Comparison of ENCODE assay signal across 1 cellular context in the genomic region with DNA sequence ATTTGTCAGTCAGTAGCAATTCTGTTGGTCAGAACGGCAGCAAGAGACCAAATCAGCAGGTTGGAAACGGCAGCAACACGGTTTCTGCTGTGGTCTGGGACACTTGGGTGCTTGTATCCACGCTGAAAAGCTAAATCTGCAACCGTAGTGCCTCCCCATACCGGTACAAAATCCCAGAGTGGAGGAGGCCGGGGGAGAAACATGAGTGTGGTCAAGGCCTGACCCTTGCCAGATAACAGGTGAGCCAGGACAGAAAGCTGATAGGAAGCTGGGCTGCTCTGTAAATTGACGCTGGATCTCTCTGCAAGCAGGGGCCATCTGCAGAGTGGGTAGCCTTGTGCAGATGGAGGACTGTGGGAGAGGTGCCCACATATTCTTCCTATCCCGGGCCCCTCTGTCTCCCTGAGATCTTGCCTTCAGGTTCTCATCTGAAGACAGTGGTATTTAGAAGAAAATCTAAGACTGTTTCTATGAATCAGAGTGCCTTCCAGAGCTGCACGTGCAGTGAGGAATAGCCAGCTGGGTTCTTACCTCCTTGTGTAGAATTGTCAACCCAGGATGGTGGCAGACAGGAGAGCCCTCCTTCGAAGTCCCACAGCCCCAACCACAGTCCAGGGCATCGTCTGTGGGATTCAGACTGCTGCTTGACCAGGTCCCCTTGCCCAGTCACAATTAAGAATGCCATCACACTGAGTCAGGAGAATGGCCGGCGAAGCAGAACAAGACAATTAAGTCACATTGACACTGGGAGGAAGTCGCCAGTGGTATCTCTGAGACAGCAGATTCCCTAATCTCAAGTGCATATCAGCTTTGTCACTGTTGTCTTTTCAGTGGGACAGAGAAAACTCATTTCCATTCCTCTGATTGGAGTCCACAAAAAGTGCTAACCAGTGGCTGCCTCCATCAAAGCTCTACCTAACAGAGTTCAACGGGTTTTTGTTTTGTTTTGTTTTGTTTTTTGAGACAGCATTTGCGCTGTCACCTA.
TF ChIP-seq lines count a peak whose summit lies in the region.

No MANE protein-coding gene starts in this region.

TF ChIP-seq in K562, 482 proteins besides CTCF, POLR2A, EP300 and RAD21 (continued from another document and continues in another):
- TF ChIP-seq ZNF766 (CRISPR knock-in tag; conservative IDR thresholded peaks at IDR 0.05) (peak; percentile 73; the same call in 1 of the 2 replicates), YY1 (IDR thresholded peaks at IDR 0.05; ENCODE audit: borderline replicate concordance in 1 of 3, control insufficient read depth in 1 of 3, extremely low read depth in 1 of 3, insufficient read depth in 3 of 3, insufficient read length in 1 of 3, insufficient replicate concordance in 2 of 3, low read depth in 1 of 3, low read length in 2 of 3) (peak in 1 of 3 experiments; percentile 43), MAFG (tag; conservative IDR thresholded peaks at IDR 0.05) (peak; percentile 97), HNRNPH1 (optimal IDR thresholded peaks at IDR 0.05; ENCODE audit: low read depth, low read length) (no peak), NR2C1 (IDR thresholded peaks at IDR 0.05) (no peak), NR2C1 (tag; IDR thresholded peaks at IDR 0.05) (peak; percentile 19; the same call in 1 of the 2 replicates), CXXC5 (CRISPR knock-in tag; IDR thresholded peaks at IDR 0.05) (peak; percentile 12), ETV1 (tag; conservative IDR thresholded peaks at IDR 0.05; ENCODE audit: low read depth) (peak; percentile 90), BCOR (IDR thresholded peaks at IDR 0.05) (peak; percentile 26; the same call in 1 of the 2 replicates), TEAD4 (IDR thresholded peaks at IDR 0.05; ENCODE audit: low read length) (peak; percentile 73), TEAD4 (CRISPR knock-in tag; IDR thresholded peaks at IDR 0.05; ENCODE audit: borderline replicate concordance) (no peak), FOXJ2 (tag; IDR thresholded peaks at IDR 0.05) (peak; percentile 95), HMGN3 (IDR thresholded peaks at IDR 0.05; ENCODE audit: borderline replicate concordance, extremely low read depth, insufficient read length, low read depth, low read length) (peak; percentile 23), CREM (IDR thresholded peaks at IDR 0.05; ENCODE audit: low read depth) (peak; percentile 55), TAF9B (IDR thresholded peaks at IDR 0.05; ENCODE audit: partially characterized antibody) (no peak), CCNT2 (IDR thresholded peaks at IDR 0.05; ENCODE audit: borderline replicate concordance, extremely low read depth, insufficient read length, low read depth, low read length) (peak; percentile 39), TBL1XR1 (IDR thresholded peaks at IDR 0.05; ENCODE audit: low read length in 2 of 2) (peak in 1 of 2 experiments; percentile 73; a peak in 1 of 4 replicates), FOXM1 (IDR thresholded peaks at IDR 0.05; ENCODE audit: low read depth) (peak; percentile 91), FOXM1 (CRISPR knock-in tag; IDR thresholded peaks at IDR 0.05; ENCODE audit: low read depth) (no peak), PRMT5 (CRISPR knock-in tag; IDR thresholded peaks at IDR 0.05) (no peak), FOXA3 (CRISPR knock-in tag; conservative IDR thresholded peaks at IDR 0.05 in 1 of 2, IDR thresholded peaks at IDR 0.05 in 1 of 2) (peak in 1 of 2 experiments; percentile 70; a peak in 1 of 4 replicates), TCFL5 (CRISPR knock-in tag; conservative IDR thresholded peaks at IDR 0.05) (no peak), BACH1 (tag; IDR thresholded peaks at IDR 0.05) (peak; percentile 98), MAFF (IDR thresholded peaks at IDR 0.05; ENCODE audit: low read length) (peak; percentile 89), CCAR2 (IDR thresholded peaks at IDR 0.05; ENCODE audit: low read depth, low read length) (no peak), SMAD4 (CRISPR knock-in tag; conservative IDR thresholded peaks at IDR 0.05) (peak; percentile 61; the same call in 1 of the 2 replicates)
- TF ChIP-seq, protein P1, sequence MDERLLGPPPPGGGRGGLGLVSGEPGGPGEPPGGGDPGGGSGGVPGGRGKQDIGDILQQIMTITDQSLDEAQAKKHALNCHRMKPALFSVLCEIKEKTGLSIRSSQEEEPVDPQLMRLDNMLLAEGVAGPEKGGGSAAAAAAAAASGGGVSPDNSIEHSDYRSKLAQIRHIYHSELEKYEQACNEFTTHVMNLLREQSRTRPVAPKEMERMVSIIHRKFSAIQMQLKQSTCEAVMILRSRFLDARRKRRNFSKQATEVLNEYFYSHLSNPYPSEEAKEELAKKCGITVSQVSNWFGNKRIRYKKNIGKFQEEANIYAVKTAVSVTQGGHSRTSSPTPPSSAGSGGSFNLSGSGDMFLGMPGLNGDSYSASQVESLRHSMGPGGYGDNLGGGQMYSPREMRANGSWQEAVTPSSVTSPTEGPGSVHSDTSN (CRISPR knock-in tag; IDR thresholded peaks at IDR 0.05; ENCODE audit: low read depth), result no peak
- TF ChIP-seq, protein P1 (tag; conservative IDR thresholded peaks at IDR 0.05; ENCODE audit: low read depth), result peak; percentile 47
- TF ChIP-seq, protein P2, sequence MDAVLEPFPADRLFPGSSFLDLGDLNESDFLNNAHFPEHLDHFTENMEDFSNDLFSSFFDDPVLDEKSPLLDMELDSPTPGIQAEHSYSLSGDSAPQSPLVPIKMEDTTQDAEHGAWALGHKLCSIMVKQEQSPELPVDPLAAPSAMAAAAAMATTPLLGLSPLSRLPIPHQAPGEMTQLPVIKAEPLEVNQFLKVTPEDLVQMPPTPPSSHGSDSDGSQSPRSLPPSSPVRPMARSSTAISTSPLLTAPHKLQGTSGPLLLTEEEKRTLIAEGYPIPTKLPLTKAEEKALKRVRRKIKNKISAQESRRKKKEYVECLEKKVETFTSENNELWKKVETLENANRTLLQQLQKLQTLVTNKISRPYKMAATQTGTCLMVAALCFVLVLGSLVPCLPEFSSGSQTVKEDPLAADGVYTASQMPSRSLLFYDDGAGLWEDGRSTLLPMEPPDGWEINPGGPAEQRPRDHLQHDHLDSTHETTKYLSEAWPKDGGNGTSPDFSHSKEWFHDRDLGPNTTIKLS (IDR thresholded peaks at IDR 0.05; ENCODE audit: borderline replicate concordance, low read depth), result no peak
- TF ChIP-seq, protein P3, sequence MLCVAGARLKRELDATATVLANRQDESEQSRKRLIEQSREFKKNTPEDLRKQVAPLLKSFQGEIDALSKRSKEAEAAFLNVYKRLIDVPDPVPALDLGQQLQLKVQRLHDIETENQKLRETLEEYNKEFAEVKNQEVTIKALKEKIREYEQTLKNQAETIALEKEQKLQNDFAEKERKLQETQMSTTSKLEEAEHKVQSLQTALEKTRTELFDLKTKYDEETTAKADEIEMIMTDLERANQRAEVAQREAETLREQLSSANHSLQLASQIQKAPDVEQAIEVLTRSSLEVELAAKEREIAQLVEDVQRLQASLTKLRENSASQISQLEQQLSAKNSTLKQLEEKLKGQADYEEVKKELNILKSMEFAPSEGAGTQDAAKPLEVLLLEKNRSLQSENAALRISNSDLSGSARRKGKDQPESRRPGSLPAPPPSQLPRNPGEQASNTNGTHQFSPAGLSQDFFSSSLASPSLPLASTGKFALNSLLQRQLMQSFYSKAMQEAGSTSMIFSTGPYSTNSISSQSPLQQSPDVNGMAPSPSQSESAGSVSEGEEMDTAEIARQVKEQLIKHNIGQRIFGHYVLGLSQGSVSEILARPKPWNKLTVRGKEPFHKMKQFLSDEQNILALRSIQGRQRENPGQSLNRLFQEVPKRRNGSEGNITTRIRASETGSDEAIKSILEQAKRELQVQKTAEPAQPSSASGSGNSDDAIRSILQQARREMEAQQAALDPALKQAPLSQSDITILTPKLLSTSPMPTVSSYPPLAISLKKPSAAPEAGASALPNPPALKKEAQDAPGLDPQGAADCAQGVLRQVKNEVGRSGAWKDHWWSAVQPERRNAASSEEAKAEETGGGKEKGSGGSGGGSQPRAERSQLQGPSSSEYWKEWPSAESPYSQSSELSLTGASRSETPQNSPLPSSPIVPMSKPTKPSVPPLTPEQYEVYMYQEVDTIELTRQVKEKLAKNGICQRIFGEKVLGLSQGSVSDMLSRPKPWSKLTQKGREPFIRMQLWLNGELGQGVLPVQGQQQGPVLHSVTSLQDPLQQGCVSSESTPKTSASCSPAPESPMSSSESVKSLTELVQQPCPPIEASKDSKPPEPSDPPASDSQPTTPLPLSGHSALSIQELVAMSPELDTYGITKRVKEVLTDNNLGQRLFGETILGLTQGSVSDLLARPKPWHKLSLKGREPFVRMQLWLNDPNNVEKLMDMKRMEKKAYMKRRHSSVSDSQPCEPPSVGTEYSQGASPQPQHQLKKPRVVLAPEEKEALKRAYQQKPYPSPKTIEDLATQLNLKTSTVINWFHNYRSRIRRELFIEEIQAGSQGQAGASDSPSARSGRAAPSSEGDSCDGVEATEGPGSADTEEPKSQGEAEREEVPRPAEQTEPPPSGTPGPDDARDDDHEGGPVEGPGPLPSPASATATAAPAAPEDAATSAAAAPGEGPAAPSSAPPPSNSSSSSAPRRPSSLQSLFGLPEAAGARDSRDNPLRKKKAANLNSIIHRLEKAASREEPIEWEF (CRISPR knock-in tag; IDR thresholded peaks at IDR 0.05), result no peak
- TF ChIP-seq, protein P4, sequence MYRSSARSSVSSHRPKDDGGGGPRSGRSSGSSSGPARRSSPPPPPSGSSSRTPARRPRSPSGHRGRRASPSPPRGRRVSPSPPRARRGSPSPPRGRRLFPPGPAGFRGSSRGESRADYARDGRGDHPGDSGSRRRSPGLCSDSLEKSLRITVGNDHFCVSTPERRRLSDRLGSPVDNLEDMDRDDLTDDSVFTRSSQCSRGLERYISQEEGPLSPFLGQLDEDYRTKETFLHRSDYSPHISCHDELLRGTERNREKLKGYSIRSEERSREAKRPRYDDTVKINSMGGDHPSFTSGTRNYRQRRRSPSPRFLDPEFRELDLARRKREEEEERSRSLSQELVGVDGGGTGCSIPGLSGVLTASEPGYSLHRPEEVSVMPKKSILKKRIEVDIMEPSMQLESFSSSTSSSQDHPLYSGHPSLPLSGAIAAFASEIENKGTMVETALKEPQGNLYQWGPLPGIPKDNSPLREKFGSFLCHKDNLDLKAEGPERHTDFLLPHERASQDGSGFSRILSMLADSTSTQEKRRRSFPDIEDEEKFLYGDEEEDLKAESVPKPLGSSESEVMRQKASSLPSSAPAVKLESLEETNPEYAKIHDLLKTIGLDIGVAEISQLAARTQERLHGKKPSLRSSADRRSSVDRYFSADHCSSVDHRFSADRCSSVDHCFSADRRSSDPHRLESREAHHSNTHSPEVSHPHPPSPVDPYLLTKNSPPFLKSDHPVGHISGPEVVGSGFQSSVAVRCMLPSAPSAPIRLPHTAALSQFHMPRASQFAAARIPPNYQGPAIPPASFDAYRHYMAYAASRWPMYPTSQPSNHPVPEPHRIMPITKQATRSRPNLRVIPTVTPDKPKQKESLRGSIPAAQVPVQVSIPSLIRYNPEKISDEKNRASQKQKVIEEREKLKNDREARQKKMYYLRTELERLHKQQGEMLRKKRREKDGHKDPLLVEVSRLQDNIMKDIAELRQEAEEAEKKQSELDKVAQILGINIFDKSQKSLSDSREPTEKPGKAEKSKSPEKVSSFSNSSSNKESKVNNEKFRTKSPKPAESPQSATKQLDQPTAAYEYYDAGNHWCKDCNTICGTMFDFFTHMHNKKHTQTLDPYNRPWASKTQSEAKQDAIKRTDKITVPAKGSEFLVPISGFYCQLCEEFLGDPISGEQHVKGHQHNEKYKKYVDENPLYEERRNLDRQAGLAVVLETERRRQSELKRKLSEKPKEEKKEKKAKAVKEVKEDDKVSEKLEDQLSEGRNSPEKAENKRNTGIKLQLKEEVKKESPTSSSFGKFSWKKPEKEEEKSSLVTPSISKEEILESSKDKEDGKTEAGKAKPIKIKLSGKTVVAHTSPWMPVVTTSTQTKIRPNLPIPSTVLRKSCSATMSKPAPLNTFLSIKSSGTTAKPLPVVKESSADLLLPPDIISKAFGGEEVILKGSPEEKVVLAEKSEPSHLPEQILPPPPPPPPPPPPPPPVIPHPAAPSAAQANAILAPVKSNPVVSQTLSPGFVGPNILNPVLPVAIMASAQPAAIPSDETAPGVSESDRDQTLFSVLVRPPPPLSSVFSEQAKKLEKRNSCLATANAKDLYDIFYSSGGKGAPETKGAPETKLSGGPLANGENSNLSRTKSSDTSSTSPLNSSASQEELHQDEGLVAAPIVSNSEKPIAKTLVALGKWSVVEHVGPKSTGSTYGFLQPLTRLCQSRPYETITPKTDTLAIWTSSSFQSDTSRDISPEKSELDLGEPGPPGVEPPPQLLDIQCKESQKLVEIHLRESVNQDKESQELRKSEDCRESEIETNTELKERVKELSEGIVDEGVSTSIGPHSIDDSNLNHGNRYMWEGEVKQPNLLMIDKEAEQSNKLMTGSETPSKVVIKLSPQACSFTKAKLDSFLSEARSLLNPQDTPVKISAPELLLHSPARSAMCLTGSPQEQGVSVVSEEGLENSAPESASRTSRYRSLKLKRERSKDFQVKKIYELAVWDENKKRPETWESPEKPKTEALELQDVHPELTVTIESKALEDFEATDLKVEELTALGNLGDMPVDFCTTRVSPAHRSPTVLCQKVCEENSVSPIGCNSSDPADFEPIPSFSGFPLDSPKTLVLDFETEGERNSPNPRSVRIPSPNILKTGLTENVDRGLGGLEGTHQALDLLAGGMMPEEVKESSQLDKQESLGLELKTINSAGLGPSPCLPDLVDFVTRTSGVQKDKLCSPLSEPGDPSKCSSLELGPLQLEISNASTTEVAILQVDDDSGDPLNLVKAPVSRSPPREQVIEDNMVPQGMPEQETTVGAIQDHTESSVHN (IDR thresholded peaks at IDR 0.05; ENCODE audit: borderline replicate concordance in 1 of 2, low read depth in 1 of 2), result peak in 1 of 2 experiments; percentile 66; a peak in 2 of 4 replicates
- TF ChIP-seq, protein P5, sequence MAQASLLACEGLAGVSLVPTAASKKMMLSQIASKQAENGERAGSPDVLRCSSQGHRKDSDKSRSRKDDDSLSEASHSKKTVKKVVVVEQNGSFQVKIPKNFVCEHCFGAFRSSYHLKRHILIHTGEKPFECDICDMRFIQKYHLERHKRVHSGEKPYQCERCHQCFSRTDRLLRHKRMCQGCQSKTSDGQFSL (CRISPR knock-in tag; IDR thresholded peaks at IDR 0.05), result no peak
- TF ChIP-seq, protein P5 (tag; IDR thresholded peaks at IDR 0.05), result no peak
- TF ChIP-seq, protein P6, sequence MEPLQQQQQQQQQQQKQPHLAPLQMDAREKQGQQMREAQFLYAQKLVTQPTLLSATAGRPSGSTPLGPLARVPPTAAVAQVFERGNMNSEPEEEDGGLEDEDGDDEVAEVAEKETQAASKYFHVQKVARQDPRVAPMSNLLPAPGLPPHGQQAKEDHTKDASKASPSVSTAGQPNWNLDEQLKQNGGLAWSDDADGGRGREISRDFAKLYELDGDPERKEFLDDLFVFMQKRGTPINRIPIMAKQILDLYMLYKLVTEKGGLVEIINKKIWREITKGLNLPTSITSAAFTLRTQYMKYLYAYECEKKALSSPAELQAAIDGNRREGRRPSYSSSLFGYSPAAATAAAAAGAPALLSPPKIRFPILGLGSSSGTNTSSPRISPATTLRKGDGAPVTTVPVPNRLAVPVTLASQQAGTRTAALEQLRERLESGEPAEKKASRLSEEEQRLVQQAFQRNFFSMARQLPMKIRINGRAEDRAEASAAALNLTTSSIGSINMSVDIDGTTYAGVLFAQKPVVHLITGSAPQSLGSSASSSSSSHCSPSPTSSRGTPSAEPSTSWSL (CRISPR knock-in tag; IDR thresholded peaks at IDR 0.05; ENCODE audit: borderline replicate concordance), result no peak
